Comparison of ENCODE assay signal across 17 cellular contexts in the genomic region with DNA sequence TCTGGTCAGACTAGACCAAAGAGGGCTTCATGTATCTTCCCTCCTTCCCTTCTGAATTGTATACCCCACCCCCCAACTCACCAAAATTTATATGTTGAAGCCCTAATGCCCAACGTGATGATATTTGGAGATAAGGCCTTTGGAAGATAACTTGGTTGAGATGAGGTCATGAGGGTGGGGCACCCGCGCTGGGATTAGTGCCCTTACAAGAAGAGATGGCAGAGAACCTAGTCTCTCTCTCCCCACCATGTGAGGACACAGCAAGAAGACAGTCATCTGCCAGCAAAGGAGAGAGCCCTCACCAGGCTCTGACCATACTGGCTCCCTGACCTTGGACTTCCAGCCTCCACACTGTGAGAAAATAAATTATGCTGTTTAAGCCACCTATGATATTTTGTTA. TPM values are rescaled to one million over a fixed set of nuclear protein-coding genes. Genes with fewer than 3 reads are reported as not detected.
"Had no signal": no experiment of that assay in that cellular context is flagged by ENCODE, and none has a peak within 500 bp of the region (broad histone marks: within the 10 kb centered on the region; RNA-seq: fewer than 3 reads in every experiment).

No MANE protein-coding gene starts in this region.

- H3K9me3 ChIP-seq: right atrium auricular region, testis had no signal

- H3K4me3 ChIP-seq: esophagus squamous epithelium, gastroesophageal sphincter, right atrium auricular region, testis, tibial nerve had no signal

- H3K27ac ChIP-seq: esophagus squamous epithelium, gastroesophageal sphincter, right atrium auricular region, testis, tibial nerve had no signal

- H3K27me3 ChIP-seq: esophagus squamous epithelium, gastroesophageal sphincter, right atrium auricular region, testis, tibial nerve had no signal

- H3K27ac Mint-ChIP-seq: stimulated activated memory B cell treated with anti-CD40 and anti-IgM and Interleukin-4, amounts not matched to agents 10 μg/mL and 1 μg/mL and 100 μg/mL, for 72 hours; stimulated activated naive CD8-positive, alpha-beta T cell treated with anti-CD3 and anti-CD28 coated beads, Interleukin-15, Interleukin-2, amounts not matched to agents 100 ng/mL and 50 ng/mL, for 24 hours had no signal

- H3K4me1 ChIP-seq: esophagus squamous epithelium, gastroesophageal sphincter, right atrium auricular region, tibial nerve had no signal

- H3K4me3 Mint-ChIP-seq: central memory CD8-positive, alpha-beta T cell; naive thymus-derived CD4-positive, alpha-beta T cell; stimulated activated memory B cell treated with anti-CD40 and anti-IgM and Interleukin-4, amounts not matched to agents 10 μg/mL and 1 μg/mL and 100 μg/mL, for 72 hours; stimulated activated naive CD8-positive, alpha-beta T cell treated with anti-CD3 and anti-CD28 coated beads, Interleukin-15, Interleukin-2, amounts not matched to agents 100 ng/mL and 50 ng/mL, for 24 hours had no signal

- DNase-seq: effector memory CD4-positive, alpha-beta T cell; esophagus squamous epithelium; foreskin fibroblast; mesendoderm; naive thymus-derived CD4-positive, alpha-beta T cell; stimulated activated CD4-positive, alpha-beta T cell treated with anti-CD3 and anti-CD28 coated beads, Interleukin-4, amount 100 ng/mL, for 1 hour; stimulated activated CD8-positive, alpha-beta memory T cell treated with anti-CD3 and anti-CD28 coated beads, Interleukin-4, amount 100 ng/mL, for 48 hours; testis had no signal

- ATAC-seq: gastroesophageal sphincter; naive thymus-derived CD4-positive, alpha-beta T cell; stimulated activated memory B cell treated with anti-CD40 and anti-IgM and Interleukin-4, amounts not matched to agents 10 μg/mL and 1 μg/mL and 100 μg/mL, for 72 hours had no signal

- H3K4me1 Mint-ChIP-seq: stimulated activated memory B cell treated with anti-CD40 and anti-IgM and Interleukin-4, amounts not matched to agents 10 μg/mL and 1 μg/mL and 100 μg/mL, for 72 hours had no signal

- H3K9me3 Mint-ChIP-seq: stimulated activated naive CD8-positive, alpha-beta T cell treated with anti-CD3 and anti-CD28 coated beads, Interleukin-15, Interleukin-2, amounts not matched to agents 100 ng/mL and 50 ng/mL, for 24 hours had no signal

- H3K27me3 Mint-ChIP-seq: central memory CD8-positive, alpha-beta T cell; naive thymus-derived CD4-positive, alpha-beta T cell; stimulated activated memory B cell treated with anti-CD40 and anti-IgM and Interleukin-4, amounts not matched to agents 10 μg/mL and 1 μg/mL and 100 μg/mL, for 72 hours; stimulated activated naive CD8-positive, alpha-beta T cell treated with anti-CD3 and anti-CD28 coated beads, Interleukin-15, Interleukin-2, amounts not matched to agents 100 ng/mL and 50 ng/mL, for 24 hours had no signal

RNA-seq across cellular contexts. Expression of gene DLEC1, which starts 23.0 kb away (rescaled TPM):
- total RNA-seq: epithelial cell of proximal tubule, lung microvascular endothelial cell had no signal

RNA-seq across cellular contexts. Expression of gene VILL, which starts 25.4 kb away (rescaled TPM):
- polyA plus RNA-seq: neural cell had no signal
